In genomic region chr1:43225168-43225567, GRCh38 we compare ENCODE assay signal across 15 cellular contexts. TPM values are rescaled to one million over a fixed set of nuclear protein-coding genes. Genes with fewer than 3 reads are reported as not detected.
A peak's percentile ranks its signal among the peaks of the same experiment; 100 is the strongest.
DNase-seq lines count a peak whose midpoint lies in the region; ATAC-seq and TF ChIP-seq lines count a peak whose summit lies in the region.
"Had no signal": no experiment of that assay in that cellular context is flagged by ENCODE, and none has a peak within 500 bp of the region (broad histone marks: within the 10 kb centered on the region; RNA-seq: fewer than 3 reads in every experiment).

No MANE protein-coding gene starts in this region.

- no peak for ATAC-seq in GM18868 (IDR thresholded peaks at IDR 0.05; ENCODE audit: unreplicated experiment)
- no peak for ATAC-seq in HG03280 (IDR thresholded peaks at IDR 0.05; ENCODE audit: unreplicated experiment)
- ATAC-seq in GM21515 (IDR thresholded peaks at IDR 0.05; ENCODE audit: unreplicated experiment): no peak
- ATAC-seq: left lung, natural killer cell had no signal

- DNase-seq in A172 (ENCODE audit: low spot score) (peak; percentile 16), GM23248 (peak; percentile 53), OCI-M1 (lab: John Stamatoyannopoulos, UW) (peak; percentile 15), epithelial cell of esophagus (ENCODE audit: low read depth) (peak; percentile 73), anterior cingulate cortex (lab: John Stamatoyannopoulos, UW) (no peak)
- DNase-seq: activated gamma-delta T cell; left lung; natural killer cell; NCI-H2081; stimulated activated CD4-positive, alpha-beta T cell treated with anti-CD3 and anti-CD28 coated beads, Interleukin-2, amount 100 ng/mL, for 24 hours; stimulated activated CD8-positive, alpha-beta memory T cell treated with anti-CD3 and anti-CD28 coated beads, Interleukin-4, amount 100 ng/mL, for 48 hours had no signal

- no peaks in the 10 kb centered on the region for H3K27me3 ChIP-seq in GM23248 (replicated peaks; ENCODE audit: insufficient read depth)
- H3K27me3 ChIP-seq: left lung had no signal

- no peak overlapping the region for H3K4me2 ChIP-seq in GM23248 (ENCODE audit: unreplicated experiment)

- no peak overlapping the region for H3K4me3 ChIP-seq in GM23248
- H3K4me3 ChIP-seq in epithelial cell of esophagus (ENCODE audit: low read length): no peak overlapping the region
- H3K4me3 ChIP-seq: left lung had no signal

- 46 to 52% methylated on average over 3 of the region's 3 CpGs for WGBS in GM23248 (ENCODE audit: low coverage in 1 of 2, low lambda C conversion rate in 2 of 2, missing lambda C conversion rate in 2 of 2), 2 experiments

- no peak overlapping the region for H3K9ac ChIP-seq in GM23248

- no peaks in the 10 kb centered on the region for H3K4me1 ChIP-seq in GM23248 (ENCODE audit: insufficient read depth)

- H3K27ac ChIP-seq in GM23248: no peak overlapping the region
- H3K27ac ChIP-seq: left lung had no signal

- no peaks in the 10 kb centered on the region for H3K9me3 ChIP-seq in GM23248 (ENCODE audit: low read depth)
- H3K9me3 ChIP-seq: left lung had no signal

- TF ChIP-seq CTCF in epithelial cell of esophagus (IDR thresholded peaks at IDR 0.05; ENCODE audit: insufficient read depth, low read depth, low read length, missing control alignments): no peak

- H3F3A ChIP-seq in GM23248 (ENCODE audit: insufficient read depth): no peaks in the 10 kb centered on the region

- no peak overlapping the region for H2AFZ ChIP-seq in GM23248

- in situ Hi-C loops in GM23248 (cut with MboI): loop anchor here (25.0 kb wide), 2 partner anchors 437 to 712 kb away; partner anchors contain the start of genes ARTN, IPO13 and KDM4A

- no peaks in the 10 kb centered on the region for H4K20me1 ChIP-seq in GM23248 (ENCODE audit: insufficient read depth)

- H3K9me2 ChIP-seq in GM23248 (ENCODE audit: insufficient read depth): no peaks in the 10 kb centered on the region

- H3K79me2 ChIP-seq in GM23248 (ENCODE audit: insufficient read depth): no peaks in the 10 kb centered on the region

- no peaks in the 10 kb centered on the region for H3K36me3 ChIP-seq in GM23248 (ENCODE audit: low read depth)
- H3K36me3 ChIP-seq: left lung had no signal

RNA-seq across cellular contexts. Expression of gene TMEM125, which starts 44.6 kb away (rescaled TPM):
- total RNA-seq in A172 (2014; rRNA removed; shearing (Covaris generic)): not detected in 2 replicates
- total RNA-seq in GM23248 (2014; rRNA removed; shearing (Covaris generic)): not detected in 2 replicates
- polyA plus RNA-seq in GM23248 (2016; fragmentation: Nextera tagmentation; extraction: Ambion mirVana): not detected in 2 replicates
- total RNA-seq: natural killer cell, pulmonary artery endothelial cell had no signal

RNA-seq across cellular contexts. Expression of gene CFAP57, which starts 53.0 kb away (rescaled TPM):
- total RNA-seq in A172 (2014; rRNA removed; shearing (Covaris generic)): 0.12 and 0.98 TPM in 2 replicates
- total RNA-seq in GM23248 (2014; rRNA removed; shearing (Covaris generic)): 0.32 and 0.63 TPM in 2 replicates
- 0.32 and 0.35 TPM in 2 replicates for polyA plus RNA-seq in GM23248 (2016; fragmentation: Nextera tagmentation; extraction: Ambion mirVana)

RNA-seq across cellular contexts. Expression of gene EBNA1BP2, which starts 53.1 kb away (rescaled TPM):
- total RNA-seq in A172 (2014; rRNA removed; shearing (Covaris generic)): 167 and 244 TPM in 2 replicates
- 113 and 120 TPM in 2 replicates for total RNA-seq in GM23248 (2014; rRNA removed; shearing (Covaris generic))
- polyA plus RNA-seq in GM23248 (2016; fragmentation: Nextera tagmentation; extraction: Ambion mirVana): 162 and 164 TPM in 2 replicates

Comparison
In these comparisons a context has a peak if more than half of its experiments do, and no peak if none do; other contexts are left out.
1. DNase-seq: peak in A172 (single experiment), GM23248 (single experiment), OCI-M1 (single experiment) and epithelial cell of esophagus (single experiment); none in anterior cingulate cortex (0 of 58).